Comparison of ENCODE assay signal across 1 cellular context in genomic region chr3:98608029-98608428, GRCh38.
"Had no signal": no experiment of that assay in that cellular context is flagged by ENCODE, and none has a peak within 500 bp of the region (broad histone marks: within the 10 kb centered on the region; RNA-seq: fewer than 3 reads in every experiment).

No MANE protein-coding gene starts in this region.

- ATAC-seq: GM12878 had no signal

- H3K4me3 ChIP-seq: GM12878 had no signal
